8 cellular contexts compared by ENCODE assay signal in the genomic region with DNA sequence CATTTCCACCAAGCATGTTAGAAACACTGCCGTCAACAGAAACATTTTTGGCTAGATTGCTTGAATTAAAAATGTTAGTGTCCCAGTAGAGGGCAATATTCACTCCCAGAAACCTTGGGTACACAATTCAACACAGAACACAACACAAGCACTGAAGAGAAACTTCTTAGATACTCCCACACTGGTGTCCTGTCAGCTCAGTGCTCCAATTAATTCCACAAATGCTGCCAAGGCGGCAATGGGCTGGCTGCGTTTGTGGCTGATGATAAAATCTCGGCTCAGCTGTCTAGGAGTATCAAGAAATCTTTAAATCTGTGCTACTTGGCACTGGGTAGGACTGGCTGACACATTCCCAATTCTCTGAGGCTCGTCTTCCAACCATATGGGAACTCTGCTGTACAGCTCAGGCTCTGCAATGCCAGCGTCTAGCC. TPM values are rescaled to one million over a fixed set of nuclear protein-coding genes. Genes with fewer than 3 reads are reported as not detected.
DNase-seq lines count a peak whose midpoint lies in the region; ATAC-seq and TF ChIP-seq lines count a peak whose summit lies in the region.

No MANE protein-coding gene starts in this region.

- ATAC-seq in omental fat pad (ENCODE audit: low FRiP score) (peak; percentile 72), GM19452 (IDR thresholded peaks at IDR 0.05; ENCODE audit: unreplicated experiment) (no peak)

- no peaks in the 10 kb centered on the region for H3K9me2 ChIP-seq in MM.1S (replicated peaks; ENCODE audit: insufficient read depth, low read length)

- no peaks in the 10 kb centered on the region for H3F3A ChIP-seq in MM.1S (ENCODE audit: insufficient read depth, low read length)

- no peak overlapping the region for H3K4me3 ChIP-seq in MM.1S (ENCODE audit: low read length)

- no peaks in the 10 kb centered on the region for H3K79me2 ChIP-seq in MM.1S (ENCODE audit: low read length)

- H3K27ac Mint-ChIP-seq in T-helper 2 cell treated with Interferon-gamma antibody and Interleukin-4, amounts not matched to agents 5 μg/mL and 100 μg/mL, for 36 hours = no peak overlapping the region

- no peak overlapping the region for H3K9ac ChIP-seq in MM.1S (ENCODE audit: low read length)

- H2AFZ ChIP-seq in MM.1S (ENCODE audit: low read length) = no peak overlapping the region

- TF ChIP-seq CTCF in MM.1S (IDR thresholded peaks at IDR 0.05; ENCODE audit: low read length) (peak; percentile 16), omental fat pad (IDR thresholded peaks at IDR 0.05) (no peak)

- no peaks in the 10 kb centered on the region for H4K20me1 ChIP-seq in MM.1S (ENCODE audit: insufficient read depth, low read length)

- in situ Hi-C loops in G401 (cut with HindIII; ENCODE audit: low sequenced_read_pairs) = no loop called here

- H3K36me3 Mint-ChIP-seq in T-helper 2 cell treated with Interferon-gamma antibody and Interleukin-4, amounts not matched to agents 5 μg/mL and 100 μg/mL, for 36 hours (ENCODE audit: low read depth) = peaks cover 1% of the 10 kb centered on the region

- no peak overlapping the region for H3K4me3 Mint-ChIP-seq in T-helper 2 cell treated with Interferon-gamma antibody and Interleukin-4, amounts not matched to agents 5 μg/mL and 100 μg/mL, for 36 hours

- H3K27me3 Mint-ChIP-seq in T-helper 2 cell treated with Interferon-gamma antibody and Interleukin-4, amounts not matched to agents 5 μg/mL and 100 μg/mL, for 36 hours (ENCODE audit: low read depth) = no peaks in the 10 kb centered on the region

- H3K4me1 Mint-ChIP-seq in T-helper 2 cell treated with Interferon-gamma antibody and Interleukin-4, amounts not matched to agents 5 μg/mL and 100 μg/mL, for 36 hours (ENCODE audit: low read depth) = peaks cover 12% of the 10 kb centered on the region

- no peaks in the 10 kb centered on the region for H3K4me1 ChIP-seq in MM.1S (ENCODE audit: low read length)

- H3K36me3 ChIP-seq in MM.1S (replicated peaks; ENCODE audit: insufficient read depth, low read length) = no peaks in the 10 kb centered on the region

- H3K27ac ChIP-seq in MM.1S (ENCODE audit: low read length) = no peak overlapping the region

- DNase-seq in G401 (ENCODE audit: low spot score) (peak; percentile 78), MM.1S (no peak), dermis blood vessel endothelial cell (peak; percentile 19), omental fat pad (ENCODE audit: low spot score) (no peak), NCI-H748 treated with DMSO at 0.1 percent for 48 hours (lab: John Stamatoyannopoulos, UW) (no peak), NCI-H2029 (lab: John Stamatoyannopoulos, UW) (no peak)
- no peak for DNase-seq in T-helper 2 cell treated with Interferon-gamma antibody and Interleukin-4, amounts not matched to agents 5 μg/mL and 100 μg/mL, for 36 hours (ENCODE audit: low spot score)

- H3K27me3 ChIP-seq in MM.1S (replicated peaks; ENCODE audit: insufficient read depth, low read length) = no peaks in the 10 kb centered on the region

- no peaks in the 10 kb centered on the region for H3K9me3 Mint-ChIP-seq in T-helper 2 cell treated with Interferon-gamma antibody and Interleukin-4, amounts not matched to agents 5 μg/mL and 100 μg/mL, for 36 hours

- H3K4me2 ChIP-seq in MM.1S (ENCODE audit: low read depth, low read length) = no peak overlapping the region

- H3K9me3 ChIP-seq in MM.1S (replicated peaks; ENCODE audit: insufficient read depth, low read length) = no peaks in the 10 kb centered on the region

RNA-seq across cellular contexts. Expression of a gene that starts 39.3 kb away (rescaled TPM):
- 4.7 and 6.9 TPM in 2 replicates for total RNA-seq in G401 (2014; rRNA removed; shearing (Covaris generic))
- 1.9 and 3.5 TPM in 2 replicates for total RNA-seq in dermis blood vessel endothelial cell
- 1 to 10 TPM; 1.3 to 8.5 (median 1.7) TPM for total RNA-seq in omental fat pad

RNA-seq across cellular contexts. Expression of a gene that starts 48.0 kb away (rescaled TPM):
- 11.2 and 23.4 TPM in 2 replicates for total RNA-seq in G401 (2014; rRNA removed; shearing (Covaris generic))
- total RNA-seq in dermis blood vessel endothelial cell (11.1 TPM in 2 replicates), omental fat pad (10 to 100 TPM; 10.2 to 17.3 (median 13.2) TPM)

Comparison
In these comparisons a context has a peak if more than half of its experiments do, and no peak if none do; other contexts are left out.
1. DNase-seq: peak in G401 (single experiment) and dermis blood vessel endothelial cell (single experiment); none in MM.1S (single experiment), omental fat pad (single experiment), T-helper 2 cell treated with Interferon-gamma antibody and Interleukin-4, amounts not matched to agents 5 μg/mL and 100 μg/mL, for 36 hours (single experiment), NCI-H748 treated with DMSO at 0.1 percent for 48 hours (single experiment) and NCI-H2029 (single experiment).